Comparison of ENCODE assay signal across 22 cellular contexts in the genomic region with DNA sequence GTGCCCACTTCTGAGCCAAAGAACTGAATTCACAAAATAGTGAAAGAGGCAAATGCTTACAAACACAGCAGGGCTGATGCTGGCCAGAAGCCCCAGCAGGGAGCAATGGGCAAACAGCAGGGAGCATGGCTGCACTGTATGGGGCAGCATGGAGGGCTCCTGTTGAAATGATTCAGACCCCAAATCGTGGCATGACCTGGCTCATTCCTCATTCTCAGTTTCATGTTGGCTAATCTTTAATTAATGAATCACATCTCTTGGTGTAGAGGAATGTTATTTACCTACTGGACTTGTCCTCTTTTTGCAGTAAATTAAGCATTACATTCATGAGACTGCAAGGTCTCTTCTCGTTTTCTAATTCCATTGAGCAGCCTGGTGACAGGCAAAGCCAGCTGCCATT.
"Had no signal": no experiment of that assay in that cellular context is flagged by ENCODE, and none has a peak within 500 bp of the region (broad histone marks: within the 10 kb centered on the region; RNA-seq: fewer than 3 reads in every experiment).

No MANE protein-coding gene starts in this region.

- H3K27me3 ChIP-seq: adrenal gland, breast epithelium, neutrophil, right lobe of liver, tibial artery had no signal

- H3K27me3 Mint-ChIP-seq: activated naive CD8-positive, alpha-beta T cell; effector memory CD8-positive, alpha-beta T cell; natural killer cell treated with Interleukin-12 subunit alpha and Interleukin-12 subunit beta and Interleukin-15 and Interleukin-18, amount 100 ng/mL, for 72 hours had no signal

- H3K36me3 ChIP-seq: adrenal gland, breast epithelium, left ventricle myocardium inferior, neutrophil, right lobe of liver, tibial artery, WERI-Rb-1 had no signal

- H3K27ac Mint-ChIP-seq: activated naive CD8-positive, alpha-beta T cell; activated T-helper 17 cell treated with anti-CD3 and anti-CD28 coated beads, Interleukin-2, amount 50 U/mL, for 72 hours; effector memory CD8-positive, alpha-beta T cell; natural killer cell treated with Interleukin-12 subunit alpha and Interleukin-12 subunit beta and Interleukin-15 and Interleukin-18, amount 100 ng/mL, for 72 hours; stimulated activated effector memory CD8-positive, alpha-beta T cell treated with anti-CD3 and anti-CD28 coated beads, Interleukin-12 subunit alpha, Interleukin-12 subunit beta, amount 100 ng/mL, for 72 hours; stimulated activated naive CD8-positive, alpha-beta T cell treated with anti-CD3 and anti-CD28 coated beads, Interleukin-15, amount 100 ng/mL, for 72 hours; T-helper 2 cell treated with Interferon-gamma antibody and Interleukin-4, amounts not matched to agents 5 μg/mL and 100 μg/mL, for 36 hours had no signal

- DNase-seq: activated CD4-positive, alpha-beta T cell treated with anti-CD3 and anti-CD28 coated beads for 1 hour; activated naive CD4-positive, alpha-beta T cell; activated T-cell treated with anti-CD3 and anti-CD28 coated beads, Interleukin-2, amount 50 U/mL, for 1 hour; adrenal gland; dorsolateral prefrontal cortex; effector memory CD8-positive, alpha-beta T cell; kidney; left ventricle myocardium inferior; right lobe of liver; stimulated activated CD4-positive, alpha-beta T cell treated with anti-CD3 and anti-CD28 coated beads, Interleukin-1b, Interleukin-23, amount 100 ng/mL, for 48 hours; stimulated activated naive CD8-positive, alpha-beta T cell treated with anti-CD3 and anti-CD28 coated beads, Interleukin-15, amount 100 ng/mL, for 72 hours; tibial artery; WERI-Rb-1 had no signal

- H3K4me3 ChIP-seq: adrenal gland, breast epithelium, dorsolateral prefrontal cortex, left ventricle myocardium inferior, right lobe of liver, skin epidermis, tibial artery had no signal

- H3K9me3 Mint-ChIP-seq: central memory CD8-positive, alpha-beta T cell; natural killer cell treated with Interleukin-12 subunit alpha and Interleukin-12 subunit beta and Interleukin-15 and Interleukin-18, amount 100 ng/mL, for 72 hours; stimulated activated effector memory CD8-positive, alpha-beta T cell treated with anti-CD3 and anti-CD28 coated beads, Interleukin-12 subunit alpha, Interleukin-12 subunit beta, amount 100 ng/mL, for 72 hours; T-helper 2 cell treated with Interferon-gamma antibody and Interleukin-4, amounts not matched to agents 5 μg/mL and 100 μg/mL, for 36 hours had no signal

- H3K4me1 ChIP-seq: adrenal gland, breast epithelium, left ventricle myocardium inferior, right lobe of liver, tibial artery had no signal

- H3K27ac ChIP-seq: adrenal gland, breast epithelium, dorsolateral prefrontal cortex, left ventricle myocardium inferior, neutrophil, right lobe of liver, skin epidermis, tibial artery, WERI-Rb-1 had no signal

- H3K4me1 Mint-ChIP-seq: activated T-helper 17 cell treated with anti-CD3 and anti-CD28 coated beads, Interleukin-2, amount 50 U/mL, for 72 hours; central memory CD8-positive, alpha-beta T cell; stimulated activated effector memory CD8-positive, alpha-beta T cell treated with anti-CD3 and anti-CD28 coated beads, Interleukin-12 subunit alpha, Interleukin-12 subunit beta, amount 100 ng/mL, for 72 hours; stimulated activated naive CD8-positive, alpha-beta T cell treated with anti-CD3 and anti-CD28 coated beads, Interleukin-15, amount 100 ng/mL, for 72 hours had no signal

- H3K9me3 ChIP-seq: adrenal gland, breast epithelium, left ventricle myocardium inferior, neutrophil, right lobe of liver, tibial artery had no signal

- H3K36me3 Mint-ChIP-seq: activated naive CD8-positive, alpha-beta T cell; natural killer cell treated with Interleukin-12 subunit alpha and Interleukin-12 subunit beta and Interleukin-15 and Interleukin-18, amount 100 ng/mL, for 72 hours; stimulated activated effector memory CD8-positive, alpha-beta T cell treated with anti-CD3 and anti-CD28 coated beads, Interleukin-12 subunit alpha, Interleukin-12 subunit beta, amount 100 ng/mL, for 72 hours had no signal

- H3K4me3 Mint-ChIP-seq: activated naive CD8-positive, alpha-beta T cell; activated T-helper 17 cell treated with anti-CD3 and anti-CD28 coated beads, Interleukin-2, amount 50 U/mL, for 72 hours; central memory CD8-positive, alpha-beta T cell; effector memory CD8-positive, alpha-beta T cell; natural killer cell treated with Interleukin-12 subunit alpha and Interleukin-12 subunit beta and Interleukin-15 and Interleukin-18, amount 100 ng/mL, for 72 hours; stimulated activated effector memory CD8-positive, alpha-beta T cell treated with anti-CD3 and anti-CD28 coated beads, Interleukin-12 subunit alpha, Interleukin-12 subunit beta, amount 100 ng/mL, for 72 hours; stimulated activated naive CD8-positive, alpha-beta T cell treated with anti-CD3 and anti-CD28 coated beads, Interleukin-15, amount 100 ng/mL, for 72 hours; T-helper 2 cell treated with Interferon-gamma antibody and Interleukin-4, amounts not matched to agents 5 μg/mL and 100 μg/mL, for 36 hours had no signal
